34 cellular contexts compared by ENCODE assay signal in the genomic region with DNA sequence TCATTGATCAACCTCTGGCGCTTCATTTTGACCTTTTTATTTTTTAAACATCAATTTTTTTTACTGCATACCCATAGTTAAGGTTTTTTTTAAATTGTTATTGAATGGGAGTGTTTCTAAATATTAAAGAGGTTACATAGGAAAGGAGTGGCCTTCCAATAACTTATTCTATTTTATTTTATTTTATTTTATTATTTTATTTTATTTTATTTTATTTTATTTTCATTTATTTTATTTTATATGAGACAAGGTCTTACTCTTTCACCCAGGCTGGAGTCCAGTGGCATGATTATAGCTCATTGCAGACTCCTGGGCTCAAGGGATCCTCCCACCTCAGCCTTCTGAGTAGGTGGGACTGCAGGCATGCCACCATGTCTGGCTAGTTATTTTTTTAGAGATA.
"Had no signal": no experiment of that assay in that cellular context is flagged by ENCODE, and none has a peak within 500 bp of the region (broad histone marks: within the 10 kb centered on the region; RNA-seq: fewer than 3 reads in every experiment).

No MANE protein-coding gene starts in this region.

- H3K27me3 Mint-ChIP-seq: activated CD4-positive, alpha-beta memory T cell treated with anti-CD3 and anti-CD28 coated beads for 36 hours; activated CD4-positive, alpha-beta T cell treated with anti-CD3 and anti-CD28 coated beads for 36 hours; activated CD4-positive, alpha-beta T cell treated with anti-CD3 and anti-CD28 coated beads, Interleukin-2, amount 10 ng/mL, durations not matched to agents 24 days and 14 days; activated CD8-positive, alpha-beta memory T cell treated with anti-CD3 and anti-CD28 coated beads, Interleukin-2, amount 10 ng/mL, durations not matched to agents 7 days and 5 days; activated naive CD4-positive, alpha-beta T cell treated with anti-CD3 and anti-CD28 coated beads, Interleukin-2, amount 50 U/mL, for 24 hours; activated naive CD8-positive, alpha-beta T cell treated with anti-CD3 and anti-CD28 coated beads, Interleukin-2, amount 10 ng/mL, durations not matched to agents 7 days and 5 days; T-helper 17 cell had no signal

- H3K27me3 ChIP-seq: body of pancreas, colonic mucosa, esophagus muscularis mucosa, foreskin keratinocyte, gastroesophageal sphincter, heart right ventricle had no signal

- H3K4me3 ChIP-seq: body of pancreas, colonic mucosa, esophagus muscularis mucosa, gastroesophageal sphincter, heart right ventricle had no signal

- H3K4me1 ChIP-seq: body of pancreas, colonic mucosa, foreskin keratinocyte had no signal

- H3K27ac Mint-ChIP-seq: activated CD4-positive, alpha-beta memory T cell treated with anti-CD3 and anti-CD28 coated beads for 36 hours; activated CD4-positive, alpha-beta T cell treated with anti-CD3 and anti-CD28 coated beads for 36 hours; activated CD4-positive, alpha-beta T cell treated with anti-CD3 and anti-CD28 coated beads, Interleukin-2, amount 10 ng/mL, durations not matched to agents 24 days and 14 days; activated CD8-positive, alpha-beta memory T cell treated with anti-CD3 and anti-CD28 coated beads, Interleukin-2, amount 10 ng/mL, durations not matched to agents 7 days and 5 days; activated CD8-positive, alpha-beta T cell treated with anti-CD3 and anti-CD28 coated beads, Interleukin-2, amount 10 ng/mL, durations not matched to agents 7 days and 5 days; activated naive CD4-positive, alpha-beta T cell treated with anti-CD3 and anti-CD28 coated beads for 36 hours; activated naive CD4-positive, alpha-beta T cell treated with anti-CD3 and anti-CD28 coated beads, Interleukin-2, amount 50 U/mL, for 24 hours; activated naive CD8-positive, alpha-beta T cell treated with anti-CD3 and anti-CD28 coated beads, Interleukin-2, amount 10 ng/mL, durations not matched to agents 7 days and 5 days; activated T-helper 1 cell treated with anti-CD3 and anti-CD28 coated beads, Interleukin-12 subunit alpha, Interleukin-12 subunit beta, Interleukin-2, Interleukin-4 antibody, amounts not matched to agents 30 ng/mL and 10 ng/mL and 1 ng/mL, durations not matched to agents 14 hours and 24 hours and 36 hours; activated T-helper 2 cell treated with anti-CD3 and anti-CD28 coated beads, Interferon-gamma antibody, Interleukin-2, Interleukin-4, amounts not matched to agents 10 μg/mL and 5 μg/mL and 100 μg/mL, durations not matched to agents 14 hours and 24 hours and 36 hours; T-helper 17 cell; T-helper 2 cell treated with Interferon-gamma antibody and Interleukin-4, amounts not matched to agents 5 μg/mL and 100 μg/mL, for 36 hours had no signal

- H3K4me3 Mint-ChIP-seq: activated CD4-positive, alpha-beta memory T cell treated with anti-CD3 and anti-CD28 coated beads for 36 hours; activated CD4-positive, alpha-beta T cell treated with anti-CD3 and anti-CD28 coated beads for 36 hours; activated CD4-positive, alpha-beta T cell treated with anti-CD3 and anti-CD28 coated beads, Interleukin-2, amount 10 ng/mL, durations not matched to agents 24 days and 14 days; activated CD8-positive, alpha-beta memory T cell treated with anti-CD3 and anti-CD28 coated beads, Interleukin-2, amount 10 ng/mL, durations not matched to agents 7 days and 5 days; activated CD8-positive, alpha-beta T cell treated with anti-CD3 and anti-CD28 coated beads, Interleukin-2, amount 10 ng/mL, durations not matched to agents 7 days and 5 days; activated naive CD4-positive, alpha-beta T cell treated with anti-CD3 and anti-CD28 coated beads for 36 hours; activated naive CD4-positive, alpha-beta T cell treated with anti-CD3 and anti-CD28 coated beads, Interleukin-2, amount 50 U/mL, for 24 hours; activated naive CD8-positive, alpha-beta T cell treated with anti-CD3 and anti-CD28 coated beads, Interleukin-2, amount 10 ng/mL, durations not matched to agents 7 days and 5 days; activated T-helper 1 cell treated with anti-CD3 and anti-CD28 coated beads, Interleukin-12 subunit alpha, Interleukin-12 subunit beta, Interleukin-2, Interleukin-4 antibody, amounts not matched to agents 30 ng/mL and 10 ng/mL and 1 ng/mL, durations not matched to agents 14 hours and 24 hours and 36 hours; endodermal cell; T-helper 17 cell; T-helper 2 cell treated with Interferon-gamma antibody and Interleukin-4, amounts not matched to agents 5 μg/mL and 100 μg/mL, for 36 hours had no signal

- H3K27ac ChIP-seq: body of pancreas, colonic mucosa, esophagus muscularis mucosa, foreskin keratinocyte, gastroesophageal sphincter, heart right ventricle, WERI-Rb-1 had no signal

- H3K9me3 ChIP-seq: body of pancreas, colonic mucosa, esophagus muscularis mucosa, gastroesophageal sphincter had no signal

- H3K36me3 ChIP-seq: colonic mucosa, WERI-Rb-1 had no signal

- H3K4me1 Mint-ChIP-seq: activated CD4-positive, alpha-beta T cell treated with anti-CD3 and anti-CD28 coated beads, Interleukin-2, amount 10 ng/mL, durations not matched to agents 24 days and 14 days; endodermal cell had no signal

- H3K9me3 Mint-ChIP-seq: activated CD4-positive, alpha-beta T cell treated with anti-CD3 and anti-CD28 coated beads, Interleukin-2, amount 10 ng/mL, durations not matched to agents 24 days and 14 days; activated naive CD4-positive, alpha-beta T cell treated with anti-CD3 and anti-CD28 coated beads for 36 hours; activated T-helper 1 cell treated with anti-CD3 and anti-CD28 coated beads, Interleukin-12 subunit alpha, Interleukin-12 subunit beta, Interleukin-2, Interleukin-4 antibody, amounts not matched to agents 30 ng/mL and 10 ng/mL and 1 ng/mL, durations not matched to agents 14 hours and 24 hours and 36 hours; activated T-helper 2 cell treated with anti-CD3 and anti-CD28 coated beads, Interferon-gamma antibody, Interleukin-2, Interleukin-4, amounts not matched to agents 10 μg/mL and 5 μg/mL and 100 μg/mL, durations not matched to agents 14 hours and 24 hours and 36 hours; T-helper 2 cell treated with Interferon-gamma antibody and Interleukin-4, amounts not matched to agents 5 μg/mL and 100 μg/mL, for 36 hours had no signal

- DNase-seq: activated CD4-positive, alpha-beta memory T cell treated with anti-CD3 and anti-CD28 coated beads for 36 hours; activated CD4-positive, alpha-beta T cell treated with anti-CD3 and anti-CD28 coated beads for 36 hours; activated CD4-positive, alpha-beta T cell treated with anti-CD3 and anti-CD28 coated beads, Interleukin-2, amount 10 ng/mL, durations not matched to agents 24 days and 14 days; activated CD4-positive, CD25-positive, alpha-beta regulatory T cell; activated CD4-positive, CD25-positive, alpha-beta regulatory T cell treated with anti-CD3 and anti-CD28 coated beads, Interleukin-2, amount 50 U/mL, for 72 hours; activated CD8-positive, alpha-beta memory T cell treated with anti-CD3 and anti-CD28 coated beads, Interleukin-2, amount 10 ng/mL, durations not matched to agents 7 days and 5 days; activated CD8-positive, alpha-beta memory T cell treated with anti-CD3 and anti-CD28 coated beads, Interleukin-2, amount 50 U/mL, for 4 hours; activated CD8-positive, alpha-beta T cell treated with anti-CD3 and anti-CD28 coated beads, Interleukin-2, amount 10 ng/mL, durations not matched to agents 7 days and 5 days; activated effector memory CD4-positive, alpha-beta T cell treated with anti-CD3 and anti-CD28 coated beads, Interleukin-2, amount 50 U/mL, for 16 hours; activated naive CD4-positive, alpha-beta T cell treated with anti-CD3 and anti-CD28 coated beads for 36 hours; activated naive CD8-positive, alpha-beta T cell treated with anti-CD3 and anti-CD28 coated beads, Interleukin-2, amount 10 ng/mL, durations not matched to agents 7 days and 5 days; activated T-cell treated with anti-CD3 and anti-CD28 coated beads, Interleukin-2, amount 50 U/mL, for 1 hour; activated T-cell treated with anti-CD3 and anti-CD28 coated beads, Interleukin-2, amount 50 U/mL, for 48 hours; amniotic stem cell; anterior cingulate cortex; body of pancreas; central memory CD4-positive, alpha-beta T cell; cerebellar nuclear complex; colonic mucosa; effector memory CD4-positive, alpha-beta T cell; endodermal cell; erythroblast; foreskin keratinocyte; heart right ventricle; T-helper 1 cell; T-helper 17 cell; T1000; WERI-Rb-1 had no signal
